In the genomic region with DNA sequence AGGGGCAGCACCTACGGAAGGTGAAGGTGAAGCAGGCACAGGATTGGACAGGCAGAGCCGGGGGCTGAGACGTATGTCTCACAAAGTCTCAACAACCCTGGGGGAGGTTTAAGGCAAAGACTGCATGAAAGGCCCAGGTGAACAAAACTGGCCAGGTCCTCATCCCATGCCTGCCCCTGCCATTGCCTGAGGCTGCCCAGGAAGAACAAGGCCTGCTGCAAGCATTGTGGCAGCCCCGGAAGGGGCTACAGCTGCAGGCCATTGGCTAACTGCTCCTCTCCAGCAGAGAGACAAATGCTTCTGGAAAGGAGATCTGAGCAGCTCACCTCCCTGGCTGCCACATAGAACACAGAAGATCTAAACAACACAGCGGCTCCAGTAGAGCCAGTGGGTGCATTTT, we compare ENCODE assay signal across 25 cellular contexts. TPM values are rescaled to one million over a fixed set of nuclear protein-coding genes. Genes with fewer than 3 reads are reported as not detected.
A peak's percentile ranks its signal among the peaks of the same experiment; 100 is the strongest.
DNase-seq lines count a peak whose midpoint lies in the region; ATAC-seq and TF ChIP-seq lines count a peak whose summit lies in the region.
"Had no signal": no experiment of that assay in that cellular context is flagged by ENCODE, and none has a peak within 500 bp of the region (broad histone marks: within the 10 kb centered on the region; RNA-seq: fewer than 3 reads in every experiment).

No MANE protein-coding gene starts in this region.

- H3F3A ChIP-seq in PC-3 (ENCODE audit: low read length, unreplicated experiment): no peaks in the 10 kb centered on the region

- H3K27me3 Mint-ChIP-seq in endodermal cell (ENCODE audit: insufficient read depth): peaks cover 3% of the 10 kb centered on the region

- H2AFZ ChIP-seq in osteoblast (ENCODE audit: low read length): no peak overlapping the region
- H2AFZ ChIP-seq in PC-3 (ENCODE audit: low read length): no peak overlapping the region
- H2AFZ ChIP-seq: GM23248 had no signal

- peaks cover 30% of the 10 kb centered on the region for H3K27me3 ChIP-seq in RWPE2 (ENCODE audit: insufficient read depth, poor library complexity, severe bottlenecking)
- no peaks in the 10 kb centered on the region for H3K27me3 ChIP-seq in endodermal cell (ENCODE audit: control insufficient read depth, insufficient read depth, low read length, poor library complexity, severe bottlenecking)
- H3K27me3 ChIP-seq in osteoblast (ENCODE audit: insufficient read depth, low read length): peaks cover 15% of the 10 kb centered on the region
- peaks cover 88% of the 10 kb centered on the region for H3K27me3 ChIP-seq in PC-3 (ENCODE audit: low read length)
- H3K27me3 ChIP-seq: BE2C; BLaER1 treated with 17β-estradiol and CSF1 and Interleukin-3, amounts not matched to agents 10 nM and 100 nM had no signal

- intact Hi-C loops in PC-3 (cut with micrococcal nuclease): no loop called here

- POLR2A ChIA-PET in PC-3 (lab: Charles Lee; ENCODE audit: unreplicated experiment): no interaction called here

- H3K4me3 ChIP-seq in RWPE2 (ENCODE audit: severe bottlenecking) (no peak overlapping the region), endodermal cell (ENCODE audit: low read length) (no peak overlapping the region), osteoblast (ENCODE audit: insufficient read depth, low read length) (no peak overlapping the region), PC-3 (ENCODE audit: low read length) (no peak overlapping the region)
- H3K4me3 ChIP-seq: A549; BLaER1 treated with 17β-estradiol and CSF1 and Interleukin-3, amounts not matched to agents 10 nM and 100 nM; GM12878; GM23248 had no signal

- ATAC-seq in RWPE2 (ENCODE audit: low read depth) (no peak), PC-3 (no peak), HG02759 (IDR thresholded peaks at IDR 0.05; ENCODE audit: unreplicated experiment) (no peak), HG03571 (IDR thresholded peaks at IDR 0.05; ENCODE audit: unreplicated experiment) (no peak)
- ATAC-seq: A549, GM12878, HCT116 had no signal

- no peak overlapping the region for H3K27ac ChIP-seq in RWPE2 (ENCODE audit: poor library complexity, severe bottlenecking)
- no peak overlapping the region for H3K27ac ChIP-seq in endodermal cell (ENCODE audit: low read depth, low read length)
- H3K27ac ChIP-seq in osteoblast (ENCODE audit: low read depth, low read length): no peak overlapping the region
- H3K27ac ChIP-seq in PC-3 (ENCODE audit: low read length): no peak overlapping the region
- H3K27ac ChIP-seq: A549; BLaER1 treated with 17β-estradiol and CSF1 and Interleukin-3, amounts not matched to agents 10 nM and 100 nM; GM23248 had no signal

- H3K9ac ChIP-seq in endodermal cell (ENCODE audit: extremely low read depth, low read length, poor library complexity, severe bottlenecking) (no peak overlapping the region), PC-3 (ENCODE audit: low read length) (no peak overlapping the region)
- H3K9ac ChIP-seq: BLaER1 treated with 17β-estradiol and CSF1 and Interleukin-3, amounts not matched to agents 10 nM and 100 nM; GM23248 had no signal

- peaks cover 3% of the 10 kb centered on the region for H3K36me3 Mint-ChIP-seq in endodermal cell (ENCODE audit: low read depth)
- H3K36me3 Mint-ChIP-seq: CD14-positive monocyte; CD8-positive, alpha-beta memory T cell had no signal

- H3K36me3 ChIP-seq in RWPE2 (ENCODE audit: low read depth) (no peaks in the 10 kb centered on the region), endodermal cell (ENCODE audit: control insufficient read depth, insufficient read depth, low read length) (no peaks in the 10 kb centered on the region), osteoblast (ENCODE audit: insufficient read depth, low read length) (no peaks in the 10 kb centered on the region), PC-3 (ENCODE audit: low read depth, low read length) (no peaks in the 10 kb centered on the region)
- H3K36me3 ChIP-seq: BE2C; BLaER1 treated with 17β-estradiol and CSF1 and Interleukin-3, amounts not matched to agents 10 nM and 100 nM had no signal

- peak; percentile 71 for DNase-seq in ELF-1 (ENCODE audit: low read depth, low spot score)
- DNase-seq in RWPE2 (ENCODE audit: low spot score): peak; percentile 29
- peak; percentile 43 for DNase-seq in endodermal cell
- peak; percentile 35 for DNase-seq in osteoblast (ENCODE audit: insufficient read length, low spot score, missing footprints)
- DNase-seq in PC-3: no peak
- DNase-seq: 8988T; ACHN; AML-193; BE2C; CD4-positive, alpha-beta T cell; CD8-positive, alpha-beta memory T cell; DMS 273 treated with DMSO at 0.1 percent for 48 hours; DMS53; DMS79 treated with DMSO at 0.1 percent for 48 hours; GM23248; H9 had no signal

- H3K4me1 ChIP-seq in RWPE2 (ENCODE audit: insufficient read depth, poor library complexity, severe bottlenecking) (no peaks in the 10 kb centered on the region), endodermal cell (ENCODE audit: control insufficient read depth, insufficient read depth, low read length) (no peaks in the 10 kb centered on the region), osteoblast (ENCODE audit: insufficient read depth, low read length) (no peaks in the 10 kb centered on the region), PC-3 (ENCODE audit: insufficient read depth, low read length) (no peaks in the 10 kb centered on the region)
- H3K4me1 ChIP-seq: A549; BE2C; BLaER1 treated with 17β-estradiol and CSF1 and Interleukin-3, amounts not matched to agents 10 nM and 100 nM had no signal

- H3K4me2 ChIP-seq in osteoblast (ENCODE audit: insufficient read depth, low read length) (no peak overlapping the region), PC-3 (ENCODE audit: low read length) (no peak overlapping the region)
- H3K4me2 ChIP-seq: A549; BLaER1 treated with 17β-estradiol and CSF1 and Interleukin-3, amounts not matched to agents 10 nM and 100 nM had no signal

- no peak for TF ChIP-seq CTCF in RWPE2 (IDR thresholded peaks at IDR 0.05; ENCODE audit: poor library complexity, severe bottlenecking)
- no peak for TF ChIP-seq CTCF in endodermal cell (conservative IDR thresholded peaks at IDR 0.05)
- no peak for TF ChIP-seq CTCF in osteoblast (IDR thresholded peaks at IDR 0.05; ENCODE audit: extremely low read depth, low read depth, low read length)
- TF ChIP-seq CTCF in PC-3 (conservative IDR thresholded peaks at IDR 0.05; ENCODE audit: low read depth, low read length): no peak

- CTCF ChIA-PET in PC-3 (lab: Charles Lee): no interaction called here

- H3K27ac Mint-ChIP-seq in endodermal cell: no peak overlapping the region
- H3K27ac Mint-ChIP-seq: CD4-positive, alpha-beta T cell; CD8-positive, alpha-beta memory T cell; H9 had no signal

- H3K4me3 Mint-ChIP-seq in endodermal cell: no peak overlapping the region
- H3K4me3 Mint-ChIP-seq: CD4-positive, alpha-beta T cell; CD8-positive, alpha-beta memory T cell; H9 had no signal

- no TSS peak for BruUV-seq in PC-3 (replicated peaks; lab: Mats Ljungman, UMichigan)

- H4K20me1 ChIP-seq in osteoblast (ENCODE audit: insufficient read depth, low read length) (no peaks in the 10 kb centered on the region), PC-3 (ENCODE audit: low read length) (no peaks in the 10 kb centered on the region)
- H4K20me1 ChIP-seq: BLaER1 treated with 17β-estradiol and CSF1 and Interleukin-3, amounts not matched to agents 10 nM and 100 nM had no signal

- H3K9me2 ChIP-seq in PC-3 (replicated peaks; ENCODE audit: low read length): no peaks in the 10 kb centered on the region

- no peaks in the 10 kb centered on the region for H3K4me1 Mint-ChIP-seq in endodermal cell
- H3K4me1 Mint-ChIP-seq: CD14-positive monocyte; CD8-positive, alpha-beta memory T cell; H9 had no signal

- no peaks in the 10 kb centered on the region for H3K79me2 ChIP-seq in osteoblast (ENCODE audit: insufficient read depth, low read length)
- H3K79me2 ChIP-seq in PC-3 (ENCODE audit: low read length): no peaks in the 10 kb centered on the region

- WGBS in endodermal cell (ENCODE audit: insufficient coverage in 1 of 2, insufficient read length in 1 of 2), 2 experiments: 68 to 73% methylated on average over 3 to 5 of the region's 5 CpGs

- peaks cover 27% of the 10 kb centered on the region for H3K9me3 Mint-ChIP-seq in endodermal cell

- H3K9me3 ChIP-seq in RWPE2 (ENCODE audit: severe bottlenecking): peaks cover 7% of the 10 kb centered on the region
- peaks cover 21% of the 10 kb centered on the region for H3K9me3 ChIP-seq in endodermal cell (ENCODE audit: control insufficient read depth, low read length)
- peaks cover 5% of the 10 kb centered on the region for H3K9me3 ChIP-seq in osteoblast (ENCODE audit: low read depth, low read length)
- no peaks in the 10 kb centered on the region for H3K9me3 ChIP-seq in PC-3 (ENCODE audit: low read length)
- H3K9me3 ChIP-seq: BE2C had no signal

RNA-seq across cellular contexts. Expression of a gene that starts 20.4 kb away (rescaled TPM):
- total RNA-seq in endodermal cell: 10 to 100 TPM in 1 of 2 donors, 1 to 10 TPM in 1; 8.2 to 15.7 TPM
- polyA plus RNA-seq in endodermal cell (2013, experiment 1 of 2): 4.0 TPM
- polyA plus RNA-seq in endodermal cell (2013, experiment 2 of 2): 4.0 TPM
- not detected in 2 replicates for total RNA-seq in osteoblast
- total RNA-seq in PC-3 (2014; rRNA removed): not detected in 2 replicates
- total RNA-seq: CD4-positive, alpha-beta T cell; GM12878; GM23248; H4 had no signal
- polyA plus RNA-seq: CD14-positive monocyte; CD8-positive, alpha-beta memory T cell; GM12878; GM23248 had no signal

RNA-seq across cellular contexts. Expression of a gene that starts 45.4 kb away (rescaled TPM):
- total RNA-seq in endodermal cell (not detected), osteoblast (not detected in 2 replicates), PC-3 (2014; rRNA removed) (not detected in 2 replicates)
- polyA plus RNA-seq in endodermal cell (2013, experiment 1 of 2): not detected
- polyA plus RNA-seq in endodermal cell (2013, experiment 2 of 2): not detected
- total RNA-seq: CD4-positive, alpha-beta T cell; CD8-positive, alpha-beta memory T cell; Daoy; GM12878; GM23248; H4; H9 had no signal
- polyA plus RNA-seq: A549; CD14-positive monocyte; CD8-positive, alpha-beta memory T cell; GM12878; GM23248 had no signal
